Comparison of ENCODE assay signal across 13 cellular contexts in genomic region chr2:120686511-120687168, GRCh38. TPM values are rescaled to one million over a fixed set of nuclear protein-coding genes. Genes with fewer than 3 reads are reported as not detected.
DNase-seq lines count a peak whose midpoint lies in the region; ATAC-seq, FAIRE-seq and TF ChIP-seq lines count a peak whose summit lies in the region.
"Had no signal": no experiment of that assay in that cellular context is flagged by ENCODE, and none has a peak within 500 bp of the region (broad histone marks: within the 10 kb centered on the region; RNA-seq: fewer than 3 reads in every experiment).

No MANE protein-coding gene starts in this region.

- H3K4me1 Mint-ChIP-seq in stimulated activated naive CD8-positive, alpha-beta T cell treated with anti-CD3 and anti-CD28 coated beads, Interleukin-15, amount 100 ng/mL, for 72 hours: no peaks in the 10 kb centered on the region
- H3K4me1 Mint-ChIP-seq: activated T-helper 17 cell treated with anti-CD3 and anti-CD28 coated beads, Interleukin-2, amount 50 U/mL, for 72 hours; CD4-positive, CD25-positive, alpha-beta regulatory T cell had no signal

- CTCF ChIA-PET in PC-3 (lab: Charles Lee): interaction anchor here (0.7 kb wide), 1 partner anchor 43 kb away, joined by 3 read pairs; no protein-coding TSS in a partner anchor

- H3K27ac ChIP-seq in PC-3 (ENCODE audit: low read length): no peak overlapping the region
- H3K27ac ChIP-seq: stomach had no signal

- no TSS peak for BruUV-seq in PC-3 (replicated peaks; lab: Mats Ljungman, UMichigan)

- H3K4me3 ChIP-seq in PC-3 (ENCODE audit: low read length) (no peak overlapping the region), fibroblast of the aortic adventitia (ENCODE audit: low read depth, low read length) (no peak overlapping the region)
- H3K4me3 ChIP-seq: stomach had no signal

- TF ChIP-seq CTCF in PC-3 (conservative IDR thresholded peaks at IDR 0.05; ENCODE audit: low read depth, low read length): peak; percentile 84
- peak; percentile 41 for TF ChIP-seq CTCF in fibroblast of the aortic adventitia (IDR thresholded peaks at IDR 0.05; ENCODE audit: insufficient read depth, low read length)

- peaks cover 10% of the 10 kb centered on the region for H3K4me1 ChIP-seq in PC-3 (ENCODE audit: insufficient read depth, low read length)

- H3K79me2 ChIP-seq in PC-3 (ENCODE audit: low read length): no peaks in the 10 kb centered on the region

- no peak overlapping the region for H3K9ac ChIP-seq in PC-3 (ENCODE audit: low read length)

- no peaks in the 10 kb centered on the region for H3K9me3 Mint-ChIP-seq in stimulated activated naive CD8-positive, alpha-beta T cell treated with anti-CD3 and anti-CD28 coated beads, Interleukin-15, amount 100 ng/mL, for 72 hours

- POLR2A ChIA-PET in PC-3 (lab: Charles Lee; ENCODE audit: unreplicated experiment): no interaction called here

- H3K9me3 ChIP-seq in PC-3 (ENCODE audit: low read length): no peaks in the 10 kb centered on the region
- H3K9me3 ChIP-seq: stomach had no signal

- peak; percentile 37 for FAIRE-seq in urothelium cell line (lab: Jason Lieb, UNC)
- FAIRE-seq: GM18507 had no signal

- no peak overlapping the region for H3K4me2 ChIP-seq in PC-3 (ENCODE audit: low read length)

- ATAC-seq in stimulated activated naive CD8-positive, alpha-beta T cell treated with anti-CD3 and anti-CD28 coated beads, Interleukin-15, Interleukin-2, amounts not matched to agents 100 U/mL and 50 U/mL, for 24 hours: no peak
- no peak for ATAC-seq in stimulated activated naive CD8-positive, alpha-beta T cell treated with anti-CD3 and anti-CD28 coated beads, Interleukin-15, amount 100 ng/mL, for 72 hours
- ATAC-seq in PC-3: no peak
- ATAC-seq in GM21737 (IDR thresholded peaks at IDR 0.05; ENCODE audit: unreplicated experiment): no peak
- ATAC-seq: activated T-helper 17 cell treated with anti-CD3 and anti-CD28 coated beads, Interleukin-2, amount 50 U/mL, for 72 hours had no signal

- intact Hi-C loops in PC-3 (cut with micrococcal nuclease): no loop called here

- H3K4me3 Mint-ChIP-seq in stimulated activated naive CD8-positive, alpha-beta T cell treated with anti-CD3 and anti-CD28 coated beads, Interleukin-15, amount 100 ng/mL, for 72 hours: no peak overlapping the region
- H3K4me3 Mint-ChIP-seq: activated T-helper 17 cell treated with anti-CD3 and anti-CD28 coated beads, Interleukin-2, amount 50 U/mL, for 72 hours; CD4-positive, CD25-positive, alpha-beta regulatory T cell had no signal

- H3K27me3 Mint-ChIP-seq in stimulated activated naive CD8-positive, alpha-beta T cell treated with anti-CD3 and anti-CD28 coated beads, Interleukin-15, amount 100 ng/mL, for 72 hours: peaks cover 30% of the 10 kb centered on the region

- H3F3A ChIP-seq in PC-3 (ENCODE audit: low read length, unreplicated experiment): no peaks in the 10 kb centered on the region

- H3K27ac Mint-ChIP-seq in stimulated activated naive CD8-positive, alpha-beta T cell treated with anti-CD3 and anti-CD28 coated beads, Interleukin-15, amount 100 ng/mL, for 72 hours: no peak overlapping the region
- H3K27ac Mint-ChIP-seq: activated T-helper 17 cell treated with anti-CD3 and anti-CD28 coated beads, Interleukin-2, amount 50 U/mL, for 72 hours; CD4-positive, CD25-positive, alpha-beta regulatory T cell had no signal

- no peaks in the 10 kb centered on the region for H3K9me2 ChIP-seq in PC-3 (replicated peaks; ENCODE audit: low read length)

- H4K20me1 ChIP-seq in PC-3 (ENCODE audit: low read length): no peaks in the 10 kb centered on the region

- no peaks in the 10 kb centered on the region for H3K36me3 ChIP-seq in PC-3 (ENCODE audit: low read depth, low read length)
- H3K36me3 ChIP-seq: stomach had no signal

- no peaks in the 10 kb centered on the region for H3K27me3 ChIP-seq in PC-3 (ENCODE audit: low read length)

- peak; percentile 10 for DNase-seq in stimulated activated naive CD8-positive, alpha-beta T cell treated with anti-CD3 and anti-CD28 coated beads, Interleukin-15, Interleukin-2, amounts not matched to agents 100 U/mL and 50 U/mL, for 24 hours
- no peak for DNase-seq in stimulated activated naive CD8-positive, alpha-beta T cell treated with anti-CD3 and anti-CD28 coated beads, Interleukin-15, amount 100 ng/mL, for 72 hours
- DNase-seq in PC-3 (no peak), fibroblast of the aortic adventitia (ENCODE audit: low read depth) (no peak), urothelium cell line (ENCODE audit: low spot score) (no peak), NCI-H446 (lab: John Stamatoyannopoulos, UW) (no peak), amygdala (lab: John Stamatoyannopoulos, UW) (no peak)
- DNase-seq: CD4-positive, CD25-positive, alpha-beta regulatory T cell; NCI-H1417 treated with DMSO at 0.1 percent for 48 hours; stomach had no signal

- H2AFZ ChIP-seq in PC-3 (ENCODE audit: low read length): no peak overlapping the region

RNA-seq across cellular contexts. Expression of gene GLI2, which starts 49.0 kb away (rescaled TPM):
- total RNA-seq in PC-3 (2014; rRNA removed) (4.0 and 30.3 TPM in 2 replicates), fibroblast of the aortic adventitia (ENCODE audit: low replicate concordance) (1.9 and 5.3 TPM in 2 replicates)
- total RNA-seq: activated T-helper 17 cell treated with anti-CD3 and anti-CD28 coated beads, Interleukin-2, amount 50 U/mL, for 72 hours; CD4-positive, CD25-positive, alpha-beta regulatory T cell had no signal
